8 cellular contexts compared by ENCODE assay signal in genomic region chr19:38849746-38850230, GRCh38. TPM values are rescaled to one million over a fixed set of nuclear protein-coding genes. Genes with fewer than 3 reads are reported as not detected.
DNase-seq lines count a peak whose midpoint lies in the region; ATAC-seq and TF ChIP-seq lines count a peak whose summit lies in the region.

Gene HNRNPL (minus strand): TSS chr19:38849986. CDS start chr19:38849966, 20 bp downstream.

- CTCF ChIA-PET in activated CD8-positive, alpha-beta T cell treated with anti-CD3 and anti-CD28 coated beads, Interleukin-2, amount 10 ng/mL, durations not matched to agents 7 days and 5 days (lab: Charles Lee): interaction anchor here (0.6 to 2.6 kb wide), 9 partner anchors 11 to 80 kb away, joined by 3 to 10 read pairs (median 4); partner anchors contain the start of genes ECH1, MRPS12 and SARS2

- no peaks in the 10 kb centered on the region for H3K27me3 Mint-ChIP-seq in activated CD8-positive, alpha-beta T cell treated with anti-CD3 and anti-CD28 coated beads, Interleukin-2, amount 10 ng/mL, durations not matched to agents 7 days and 5 days (ENCODE audit: low read depth)
- H3K27me3 Mint-ChIP-seq in endothelial cell (ENCODE audit: unreplicated experiment) (peaks cover 18% of the 10 kb centered on the region), naive B cell (no peaks in the 10 kb centered on the region)

- TF ChIP-seq CTCF in AG09309 (IDR thresholded peaks at IDR 0.05; ENCODE audit: control insufficient read depth, insufficient read depth, low read depth, low read length, missing control alignments) (peak; percentile 62), endothelial cell (IDR thresholded peaks at IDR 0.05; ENCODE audit: unreplicated experiment) (peak; percentile 89), thoracic aorta (IDR thresholded peaks at IDR 0.05) (no peak)

- H3K27ac ChIP-seq in thoracic aorta: peak within 1 kb of the TSS; percentile 100

- DNase-seq in AG09309 (ENCODE audit: low read depth) (no peak), endothelial cell (ENCODE audit: low spot score) (peak; percentile 99), naive B cell (peak; percentile 99), thoracic aorta (ENCODE audit: low spot score) (no peak), NCI-H1092 (lab: John Stamatoyannopoulos, UW) (no peak)
- DNase-seq in activated CD8-positive, alpha-beta T cell treated with anti-CD3 and anti-CD28 coated beads, Interleukin-2, amount 10 ng/mL, durations not matched to agents 7 days and 5 days: peak; percentile 100

- H3K27ac Mint-ChIP-seq in activated CD8-positive, alpha-beta T cell treated with anti-CD3 and anti-CD28 coated beads, Interleukin-2, amount 10 ng/mL, durations not matched to agents 7 days and 5 days: peak within 1 kb of the TSS; percentile 100
- H3K27ac Mint-ChIP-seq in endothelial cell (ENCODE audit: unreplicated experiment) (peak within 1 kb of the TSS; percentile 97), naive B cell (peak within 1 kb of the TSS; percentile 99 to 100 (median 100))

- no peaks in the 10 kb centered on the region for H3K27me3 ChIP-seq in thoracic aorta (replicated peaks; ENCODE audit: insufficient read depth)

- H3K9me3 Mint-ChIP-seq in activated CD8-positive, alpha-beta T cell treated with anti-CD3 and anti-CD28 coated beads, Interleukin-2, amount 10 ng/mL, durations not matched to agents 7 days and 5 days (ENCODE audit: insufficient read depth): no peaks in the 10 kb centered on the region
- no peaks in the 10 kb centered on the region for H3K9me3 Mint-ChIP-seq in endothelial cell (ENCODE audit: unreplicated experiment)
- no peaks in the 10 kb centered on the region for H3K9me3 Mint-ChIP-seq in naive B cell

- peak within 1 kb of the TSS; percentile 60 for H3K4me3 ChIP-seq in AG09309 (ENCODE audit: control insufficient read depth, low read depth, low read length)
- peak within 1 kb of the TSS; percentile 100 for H3K4me3 ChIP-seq in thoracic aorta

- peak within 1 kb of the TSS; percentile 95 for H3K4me3 Mint-ChIP-seq in activated CD8-positive, alpha-beta T cell treated with anti-CD3 and anti-CD28 coated beads, Interleukin-2, amount 10 ng/mL, durations not matched to agents 7 days and 5 days
- H3K4me3 Mint-ChIP-seq in endothelial cell (ENCODE audit: unreplicated experiment): peak within 1 kb of the TSS; percentile 96
- peak within 1 kb of the TSS; percentile 71 to 99 (median 96) for H3K4me3 Mint-ChIP-seq in naive B cell

- H3K4me1 Mint-ChIP-seq in activated CD8-positive, alpha-beta T cell treated with anti-CD3 and anti-CD28 coated beads, Interleukin-2, amount 10 ng/mL, durations not matched to agents 7 days and 5 days (ENCODE audit: low read depth): peaks cover 54% of the 10 kb centered on the region
- H3K4me1 Mint-ChIP-seq in endothelial cell (ENCODE audit: unreplicated experiment) (peaks cover 35% of the 10 kb centered on the region), naive B cell (peaks cover 42 to 69% (median 62%) of the 10 kb centered on the region in 3 donors)

- H3K9me3 ChIP-seq in thoracic aorta: no peaks in the 10 kb centered on the region

- peaks cover 41% of the 10 kb centered on the region for H3K36me3 Mint-ChIP-seq in activated CD8-positive, alpha-beta T cell treated with anti-CD3 and anti-CD28 coated beads, Interleukin-2, amount 10 ng/mL, durations not matched to agents 7 days and 5 days (ENCODE audit: low read depth)
- H3K36me3 Mint-ChIP-seq in endothelial cell (ENCODE audit: low read depth, unreplicated experiment) (peaks cover 35% of the 10 kb centered on the region), naive B cell (peaks cover 6 to 11% of the 10 kb centered on the region in 2 donors)

- H3K36me3 ChIP-seq in thoracic aorta: peaks cover 27% of the 10 kb centered on the region

- peak; percentile 66 for ATAC-seq in GM19395 (IDR thresholded peaks at IDR 0.05; ENCODE audit: unreplicated experiment)
- ATAC-seq in HG03565 (IDR thresholded peaks at IDR 0.05; ENCODE audit: unreplicated experiment): peak; percentile 30
- peak; percentile 73 for ATAC-seq in activated CD8-positive, alpha-beta T cell treated with anti-CD3 and anti-CD28 coated beads, Interleukin-2, amount 10 ng/mL, durations not matched to agents 7 days and 5 days
- peak; percentile 58 to 61 for ATAC-seq in naive B cell (ENCODE audit: low read depth in 2 of 2)
- peak; percentile 57 for ATAC-seq in thoracic aorta (ENCODE audit: insufficient number of reproducible peaks, low FRiP score, low read depth)

- POLR2A ChIA-PET in activated CD8-positive, alpha-beta T cell treated with anti-CD3 and anti-CD28 coated beads, Interleukin-2, amount 10 ng/mL, durations not matched to agents 7 days and 5 days (lab: Charles Lee): interaction anchor here (0.8 to 4.2 kb wide), 13 partner anchors 8 to 447 kb away, joined by 3 to 27 read pairs (median 5); partner anchors contain the start of genes ECH1, FAM98C, NFKBIB and RINL

- peaks cover 28 to 58% of the 10 kb centered on the region in 2 donors for H3K4me1 ChIP-seq in thoracic aorta (ENCODE audit: control insufficient read depth in 1 of 2, low read depth in 2 of 2)

RNA-seq across cellular contexts. Expression of gene HNRNPL, which starts in this region (rescaled TPM):
- 100 to 1,000 TPM; 509 to 553 TPM for total RNA-seq in activated CD8-positive, alpha-beta T cell treated with anti-CD3 and anti-CD28 coated beads, Interleukin-2, amount 10 ng/mL, durations not matched to agents 7 days and 5 days
- total RNA-seq in endothelial cell (ENCODE audit: unreplicated experiment) (343 TPM), thoracic aorta (100 to 1,000 TPM; 153 to 167 TPM)
- 100 to 1,000 TPM in 3 of 6 donors, 10 to 100 TPM in 3; 29.0 to 116 (median 99.3) TPM for polyA plus RNA-seq in naive B cell (ENCODE audit: low read depth in 6 of 6)

Comparison
In these comparisons a context has a peak if more than half of its experiments do, and no peak if none do; other contexts are left out.
1. DNase-seq: peak in activated CD8-positive, alpha-beta T cell treated with anti-CD3 and anti-CD28 coated beads, Interleukin-2, amount 10 ng/mL, durations not matched to agents 7 days and 5 days (single experiment), endothelial cell (single experiment) and naive B cell (single experiment); none in AG09309 (single experiment), thoracic aorta (single experiment) and NCI-H1092 (single experiment).
2. Peak in every context shown above with its lines, with median percentiles within 50 percentile points of each other: ATAC-seq, H3K27ac Mint-ChIP-seq and H3K4me3 Mint-ChIP-seq.